In the genomic region with DNA sequence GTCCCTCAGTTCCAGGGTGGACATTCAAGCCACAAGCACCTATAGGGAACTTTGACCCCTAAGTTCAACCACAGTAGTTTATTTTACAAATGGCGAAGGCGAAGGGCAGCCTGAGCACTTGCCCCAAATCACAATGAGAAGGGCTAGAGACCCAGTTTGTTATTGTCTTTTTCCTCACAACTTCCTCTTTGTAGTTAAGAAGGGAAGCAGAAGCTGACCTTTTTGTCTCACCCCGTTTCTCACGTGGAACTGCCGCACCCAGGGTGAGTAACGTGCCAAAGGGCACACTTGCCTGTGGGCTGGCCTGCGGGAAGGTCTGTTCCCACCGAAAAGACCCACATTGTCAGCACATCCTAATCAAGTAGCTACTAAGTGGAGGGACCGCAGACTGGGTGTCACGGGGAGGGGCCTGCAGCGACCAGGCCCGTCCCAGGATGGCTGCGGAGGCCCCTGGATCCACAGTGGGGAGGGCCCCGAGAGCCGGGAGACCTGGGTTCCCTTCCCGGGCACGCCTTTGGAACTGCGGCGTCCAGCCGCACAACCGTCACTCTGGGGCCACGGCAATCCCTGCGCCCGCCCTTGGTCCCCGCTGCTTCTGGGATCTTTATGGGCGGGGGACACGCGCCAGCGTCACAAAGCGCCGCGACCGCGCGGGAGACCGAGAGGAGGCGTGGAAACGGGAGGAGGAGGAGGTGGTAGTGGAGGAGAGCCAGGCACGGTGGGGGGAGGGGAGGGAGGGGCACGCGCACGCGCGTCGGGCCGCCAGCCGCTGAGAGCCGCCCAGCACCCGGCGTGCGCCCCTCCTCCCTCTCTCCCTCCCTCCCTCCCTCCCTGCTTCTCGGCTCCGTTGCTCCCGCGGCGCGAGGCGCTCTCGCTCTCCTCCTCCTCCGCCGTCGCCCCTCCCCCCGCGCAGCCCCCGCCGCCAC, we compare ENCODE assay signal across 1 cellular context.
TF ChIP-seq lines count a peak whose summit lies in the region.

TSS of gene UBE2R2 (plus strand) at position 834 of the 926 bp plus-strand sequence. CDS start 598 bp downstream, outside the sequence.

TF ChIP-seq in HEK293, 187 proteins besides CTCF, POLR2A, EP300 and RAD21 (continued from another document and continues in another):
- TF ChIP-seq ZBTB49 (tag by site-specific recombination; IDR thresholded peaks at IDR 0.05; ENCODE audit: low read depth): no peak
- no peak for TF ChIP-seq ZNF112 (tag by site-specific recombination; IDR thresholded peaks at IDR 0.05)
- TF ChIP-seq ZNF155 (tag by site-specific recombination; IDR thresholded peaks at IDR 0.05): no peak
- no peak for TF ChIP-seq ZNF518A (tag by site-specific recombination; conservative IDR thresholded peaks at IDR 0.05; ENCODE audit: low read depth)
- TF ChIP-seq ZNF830 (tag by site-specific recombination; IDR thresholded peaks at IDR 0.05; ENCODE audit: low read depth): no peak
- TF ChIP-seq GLIS2 (tag by site-specific recombination; IDR thresholded peaks at IDR 0.05): peak; percentile 53
- TF ChIP-seq ZNF792 (tag by site-specific recombination; IDR thresholded peaks at IDR 0.05): no peak
- TF ChIP-seq SP7 (tag by site-specific recombination; IDR thresholded peaks at IDR 0.05): peak; percentile 73
- TF ChIP-seq ZNF548 (tag by site-specific recombination; IDR thresholded peaks at IDR 0.05): no peak
- TF ChIP-seq ZNF76 (tag by site-specific recombination; IDR thresholded peaks at IDR 0.05; ENCODE audit: borderline replicate concordance, low read depth): peak; percentile 79; the same call in 1 of the 2 replicates
- TF ChIP-seq ZNF19 (tag by site-specific recombination; IDR thresholded peaks at IDR 0.05; ENCODE audit: low read depth): no peak
- no peak for TF ChIP-seq ZNF133 (tag by site-specific recombination; IDR thresholded peaks at IDR 0.05)
- no peak for TF ChIP-seq ZNF354C (tag by site-specific recombination; IDR thresholded peaks at IDR 0.05; ENCODE audit: borderline replicate concordance, low read depth)
- TF ChIP-seq ZNF580 (tag by site-specific recombination; IDR thresholded peaks at IDR 0.05): no peak
- no peak for TF ChIP-seq ZNF555 (tag by site-specific recombination; conservative IDR thresholded peaks at IDR 0.05)
- no peak for TF ChIP-seq ZNF132 (tag by site-specific recombination; IDR thresholded peaks at IDR 0.05; ENCODE audit: borderline replicate concordance)
- TF ChIP-seq ZNF843 (tag by site-specific recombination; IDR thresholded peaks at IDR 0.05): peak; percentile 46; the same call in 1 of the 2 replicates
- TF ChIP-seq YY2 (tag by site-specific recombination; IDR thresholded peaks at IDR 0.05): no peak
- TF ChIP-seq, protein P1, sequence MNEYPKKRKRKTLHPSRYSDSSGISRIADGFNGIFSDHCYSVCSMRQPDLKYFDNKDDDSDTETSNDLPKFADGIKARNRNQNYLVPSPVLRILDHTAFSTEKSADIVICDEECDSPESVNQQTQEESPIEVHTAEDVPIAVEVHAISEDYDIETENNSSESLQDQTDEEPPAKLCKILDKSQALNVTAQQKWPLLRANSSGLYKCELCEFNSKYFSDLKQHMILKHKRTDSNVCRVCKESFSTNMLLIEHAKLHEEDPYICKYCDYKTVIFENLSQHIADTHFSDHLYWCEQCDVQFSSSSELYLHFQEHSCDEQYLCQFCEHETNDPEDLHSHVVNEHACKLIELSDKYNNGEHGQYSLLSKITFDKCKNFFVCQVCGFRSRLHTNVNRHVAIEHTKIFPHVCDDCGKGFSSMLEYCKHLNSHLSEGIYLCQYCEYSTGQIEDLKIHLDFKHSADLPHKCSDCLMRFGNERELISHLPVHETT (tag by site-specific recombination; IDR thresholded peaks at IDR 0.05): no peak
- peak; percentile 49; the same call in 1 of the 2 replicates for TF ChIP-seq PBX3 (CRISPR knock-in tag; IDR thresholded peaks at IDR 0.05)
- TF ChIP-seq YY1 (tag by site-specific recombination; IDR thresholded peaks at IDR 0.05): no peak
- TF ChIP-seq ZNF785 (tag by site-specific recombination; IDR thresholded peaks at IDR 0.05): peak; percentile 45; the same call in 1 of the 2 replicates
- TF ChIP-seq SCRT2 (tag by site-specific recombination; IDR thresholded peaks at IDR 0.05): no peak
- TF ChIP-seq ZNF391 (tag by site-specific recombination; IDR thresholded peaks at IDR 0.05; ENCODE audit: borderline replicate concordance, low read depth): no peak
- no peak for TF ChIP-seq ZNF521 (tag by site-specific recombination; IDR thresholded peaks at IDR 0.05)
- no peak for TF ChIP-seq ZNF169 (tag by site-specific recombination; IDR thresholded peaks at IDR 0.05)
- TF ChIP-seq FEZF1 (tag by site-specific recombination; IDR thresholded peaks at IDR 0.05): peak; percentile 29
- no peak for TF ChIP-seq ZNF621 (tag by site-specific recombination; IDR thresholded peaks at IDR 0.05)
- TF ChIP-seq ZNF2 (tag by site-specific recombination; IDR thresholded peaks at IDR 0.05): peak; percentile 85
- no peak; the same call in 1 of the 2 replicates for TF ChIP-seq WT1 (tag by site-specific recombination; IDR thresholded peaks at IDR 0.05)
- TF ChIP-seq ZNF48 (tag by site-specific recombination; IDR thresholded peaks at IDR 0.05): no peak
- peak; percentile 79 for TF ChIP-seq ZFHX2 (tag by site-specific recombination; conservative IDR thresholded peaks at IDR 0.05)
- TF ChIP-seq ZFP3 (tag by site-specific recombination; IDR thresholded peaks at IDR 0.05; ENCODE audit: low read depth): no peak
- TF ChIP-seq AEBP2 (tag by site-specific recombination; IDR thresholded peaks at IDR 0.05; ENCODE audit: borderline replicate concordance): no peak
- TF ChIP-seq ZNF404 (tag by site-specific recombination; IDR thresholded peaks at IDR 0.05): no peak
- no peak for TF ChIP-seq ZNF596 (tag by site-specific recombination; IDR thresholded peaks at IDR 0.05)
- peak; percentile 72 for TF ChIP-seq ZBTB48 (tag by site-specific recombination; IDR thresholded peaks at IDR 0.05)
- TF ChIP-seq ZBTB6 (tag by site-specific recombination; IDR thresholded peaks at IDR 0.05): no peak
- no peak for TF ChIP-seq ZNF571 (tag by site-specific recombination; IDR thresholded peaks at IDR 0.05)
- no peak for TF ChIP-seq ZNF692 (tag by site-specific recombination; IDR thresholded peaks at IDR 0.05)
- no peak for TF ChIP-seq GFI1B (tag by site-specific recombination; IDR thresholded peaks at IDR 0.05)
- TF ChIP-seq GLI2 (tag by site-specific recombination; IDR thresholded peaks at IDR 0.05; ENCODE audit: borderline replicate concordance, low read depth): no peak
- no peak for TF ChIP-seq ZNF146 (tag by site-specific recombination; IDR thresholded peaks at IDR 0.05)
- no peak for TF ChIP-seq ZNF10 (tag by site-specific recombination; IDR thresholded peaks at IDR 0.05)
- TF ChIP-seq ZNF610 (tag by site-specific recombination; IDR thresholded peaks at IDR 0.05; ENCODE audit: borderline replicate concordance): 0 out of 2 replicates have a peak, but pooled peaks have one; percentile 33
- no peak for TF ChIP-seq ZNF777 (tag by site-specific recombination; IDR thresholded peaks at IDR 0.05; ENCODE audit: borderline replicate concordance)
- TF ChIP-seq ZNF473 (tag by site-specific recombination; IDR thresholded peaks at IDR 0.05): no peak
- TF ChIP-seq ZNF558 (tag by site-specific recombination; IDR thresholded peaks at IDR 0.05): no peak
- no peak for TF ChIP-seq ZNF707 (tag by site-specific recombination; IDR thresholded peaks at IDR 0.05)
- no peak for TF ChIP-seq ZNF791 (tag by site-specific recombination; IDR thresholded peaks at IDR 0.05)
- no peak for TF ChIP-seq ZNF221 (tag by site-specific recombination; IDR thresholded peaks at IDR 0.05; ENCODE audit: borderline replicate concordance)
- TF ChIP-seq ZNF394 (tag by site-specific recombination; IDR thresholded peaks at IDR 0.05; ENCODE audit: borderline replicate concordance): peak; percentile 21; the same call in 1 of the 2 replicates
